13 cellular contexts compared by ENCODE assay signal in the genomic region with DNA sequence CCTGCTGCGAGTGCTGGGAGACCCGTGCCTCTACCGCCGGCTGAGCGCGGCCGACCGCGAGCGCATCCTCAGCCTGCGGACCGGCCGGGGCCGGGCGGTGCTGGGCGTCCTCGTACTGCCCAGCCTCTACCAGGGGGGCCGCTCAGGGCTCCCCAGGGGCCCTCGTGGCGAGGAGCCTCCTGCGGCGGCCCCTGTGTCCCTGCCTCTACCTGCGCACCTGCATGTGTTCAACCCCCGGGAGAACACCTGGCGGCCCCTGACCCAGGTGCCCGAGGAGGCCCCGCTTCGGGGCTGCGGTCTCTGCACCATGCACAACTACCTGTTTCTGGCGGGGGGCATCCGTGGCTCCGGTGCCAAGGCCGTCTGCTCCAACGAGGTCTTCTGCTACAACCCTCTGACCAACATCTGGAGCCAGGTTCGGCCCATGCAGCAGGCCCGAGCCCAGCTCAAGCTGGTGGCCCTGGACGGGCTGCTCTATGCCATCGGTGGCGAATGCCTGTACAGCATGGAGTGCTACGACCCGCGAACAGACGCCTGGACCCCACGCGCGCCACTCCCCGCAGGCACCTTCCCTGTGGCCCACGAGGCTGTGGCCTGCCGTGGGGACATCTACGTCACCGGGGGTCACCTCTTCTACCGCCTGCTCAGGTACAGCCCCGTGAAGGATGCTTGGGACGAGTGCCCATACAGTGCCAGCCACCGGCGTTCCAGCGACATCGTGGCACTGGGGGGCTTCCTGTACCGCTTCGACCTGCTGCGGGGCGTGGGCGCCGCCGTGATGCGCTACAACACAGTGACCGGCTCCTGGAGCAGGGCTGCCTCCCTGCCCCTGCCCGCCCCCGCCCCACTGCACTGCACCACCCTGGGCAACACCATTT.
A peak's percentile ranks its signal among the peaks of the same experiment; 100 is the strongest.
DNase-seq lines count a peak whose midpoint lies in the region; ATAC-seq and TF ChIP-seq lines count a peak whose summit lies in the region.
"Had no signal": no experiment of that assay in that cellular context is flagged by ENCODE, and none has a peak within 500 bp of the region (broad histone marks: within the 10 kb centered on the region; RNA-seq: fewer than 3 reads in every experiment).

No MANE protein-coding gene starts in this region.

- peak overlapping the region; percentile 92 for H3K27ac Mint-ChIP-seq in stimulated activated effector memory CD8-positive, alpha-beta T cell treated with anti-CD3 and anti-CD28 coated beads, Interleukin-12 subunit alpha, Interleukin-12 subunit beta, amount 100 ng/mL, for 72 hours

- H3K36me3 Mint-ChIP-seq in stimulated activated effector memory CD8-positive, alpha-beta T cell treated with anti-CD3 and anti-CD28 coated beads, Interleukin-12 subunit alpha, Interleukin-12 subunit beta, amount 100 ng/mL, for 72 hours, result peaks cover 9% of the 10 kb centered on the region
- H3K36me3 Mint-ChIP-seq: mesothelial cell of epicardium had no signal

- H3K4me3 Mint-ChIP-seq in stimulated activated effector memory CD8-positive, alpha-beta T cell treated with anti-CD3 and anti-CD28 coated beads, Interleukin-12 subunit alpha, Interleukin-12 subunit beta, amount 100 ng/mL, for 72 hours, result peak overlapping the region; percentile 72
- H3K4me3 Mint-ChIP-seq: mesothelial cell of epicardium had no signal

- no peaks in the 10 kb centered on the region for H3K36me3 ChIP-seq in duodenal mucosa (ENCODE audit: control insufficient read depth in 1 of 2, insufficient read depth in 2 of 2, low read length in 2 of 2)

- peak overlapping the region; percentile 10 to 38 for H3K9ac ChIP-seq in duodenal mucosa (ENCODE audit: low read depth in 1 of 2, low read length in 2 of 2)
- H3K9ac ChIP-seq: KMS-11 had no signal

- TF ChIP-seq POLR2A in NB4 (IDR thresholded peaks at IDR 0.05; ENCODE audit: extremely low read depth, insufficient read length), result no peak

- no peaks in the 10 kb centered on the region for H3K9me3 ChIP-seq in duodenal mucosa (ENCODE audit: control insufficient read depth in 1 of 2, low read length in 2 of 2)

- peaks cover 35% of the 10 kb centered on the region for H3K4me1 Mint-ChIP-seq in stimulated activated effector memory CD8-positive, alpha-beta T cell treated with anti-CD3 and anti-CD28 coated beads, Interleukin-12 subunit alpha, Interleukin-12 subunit beta, amount 100 ng/mL, for 72 hours

- H3K27ac ChIP-seq in duodenal mucosa (ENCODE audit: low read depth, low read length), result no peak overlapping the region
- H3K27ac ChIP-seq: KMS-11, SK-N-MC had no signal

- H3K4me1 ChIP-seq in duodenal mucosa (ENCODE audit: control insufficient read depth in 1 of 2, insufficient read depth in 2 of 2, low read length in 2 of 2), result peaks cover 15 to 20% of the 10 kb centered on the region in 2 donors

- no peaks in the 10 kb centered on the region for H3K9me3 Mint-ChIP-seq in stimulated activated effector memory CD8-positive, alpha-beta T cell treated with anti-CD3 and anti-CD28 coated beads, Interleukin-12 subunit alpha, Interleukin-12 subunit beta, amount 100 ng/mL, for 72 hours
- H3K9me3 Mint-ChIP-seq: mesothelial cell of epicardium had no signal

- DNase-seq in GM10248 (ENCODE audit: extremely low spot score) (peak; percentile 8), NB4 (ENCODE audit: low read depth) (no peak), head of caudate nucleus (no peak), NCI-H2171 treated with DMSO at 0.1 percent for 48 hours (lab: John Stamatoyannopoulos, UW) (no peak)
- DNase-seq in stimulated activated effector memory CD8-positive, alpha-beta T cell treated with anti-CD3 and anti-CD28 coated beads, Interleukin-12 subunit alpha, Interleukin-12 subunit beta, amount 100 ng/mL, for 72 hours (ENCODE audit: low spot score in 2 of 2), result no peak
- DNase-seq in activated effector memory CD4-positive, alpha-beta T cell treated with Interleukin-2 at 50 U/mL for 16 hours, result no peak
- DNase-seq: cerebellar nuclear complex, EL, NCI-H510A had no signal

- peaks cover 0 to 6% of the 10 kb centered on the region in 2 donors for H3K27me3 ChIP-seq in duodenal mucosa (ENCODE audit: control insufficient read depth in 1 of 2, insufficient read depth in 2 of 2, low read length in 2 of 2)

- peak overlapping the region; percentile 34 for H3K4me3 ChIP-seq in NB4 (ENCODE audit: low read depth, low read length)
- H3K4me3 ChIP-seq in duodenal mucosa (ENCODE audit: low read depth in 1 of 2, low read length in 2 of 2), result peak overlapping the region; percentile 29 to 58
- H3K4me3 ChIP-seq: SK-N-MC had no signal

- intact Hi-C loops in head of caudate nucleus (cut with DNase I), result no loop called here

- ATAC-seq in stimulated activated effector memory CD8-positive, alpha-beta T cell treated with anti-CD3 and anti-CD28 coated beads, Interleukin-12 subunit alpha, Interleukin-12 subunit beta, amount 100 ng/mL, for 72 hours, result peak; percentile 32

- TF ChIP-seq CTCF in GM10248 (IDR thresholded peaks at IDR 0.05; ENCODE audit: control extremely low read depth, extremely low read depth, low read depth, missing control alignments) (no peak), NB4 (IDR thresholded peaks at IDR 0.05; ENCODE audit: low read depth, low read length) (no peak)

- CTCF ChIA-PET in GM10248 (lab: Yijun Ruan, JAX), result interaction anchor here (1.2 to 16.1 kb wide), 6 partner anchors 8 to 71 kb away, joined by 7 to 136 read pairs (median 9); a partner anchor contains a TSS

- POLR2A ChIA-PET in GM10248 (lab: Yijun Ruan, JAX), result interaction anchor here (0.8 kb wide), 1 partner anchor 14 kb away, joined by 3 read pairs; no protein-coding TSS in a partner anchor
